Comparison of ENCODE assay signal across 24 cellular contexts in the genomic region with DNA sequence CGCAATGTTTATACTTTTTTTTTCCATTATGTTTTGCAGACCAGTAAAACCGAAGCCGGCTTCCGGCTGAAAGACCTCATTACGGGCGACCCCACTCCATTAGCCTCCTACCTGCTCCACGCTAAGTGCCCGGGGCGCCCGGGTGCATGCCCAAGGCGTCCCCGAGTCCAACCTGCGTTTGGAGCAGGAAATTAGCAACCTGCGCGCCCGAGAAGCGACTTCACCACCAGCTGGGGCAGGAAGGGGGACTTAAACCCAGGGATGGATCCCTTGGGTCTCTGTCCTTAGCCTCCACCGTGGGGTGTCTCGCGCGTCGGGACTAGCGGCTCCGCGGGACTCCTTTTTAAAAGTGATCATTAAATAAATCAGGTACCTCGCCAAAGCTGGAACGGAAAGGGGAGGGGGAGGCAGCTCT. TPM values are rescaled to one million over a fixed set of nuclear protein-coding genes. Genes with fewer than 3 reads are reported as not detected.
DNase-seq lines count a peak whose midpoint lies in the region; ATAC-seq, FAIRE-seq and TF ChIP-seq lines count a peak whose summit lies in the region.
"Had no signal": no experiment of that assay in that cellular context is flagged by ENCODE, and none has a peak within 500 bp of the region (broad histone marks: within the 10 kb centered on the region; RNA-seq: fewer than 3 reads in every experiment).

No MANE protein-coding gene starts in this region.

- DNase-seq in A549 (ENCODE audit: low read depth in 1 of 2, low spot score in 1 of 2) (no peak), esophagus squamous epithelium (lab: John Stamatoyannopoulos, UW) (no peak), ovary (no peak), HPDE6-E6E7 (ENCODE audit: extremely low spot score) (no peak), NCI-H146 (lab: John Stamatoyannopoulos, UW) (no peak)
- DNase-seq: ACHN; activated CD4-positive, alpha-beta T cell treated with anti-CD3 and anti-CD28 coated beads, Interleukin-2, amount 10 ng/mL, durations not matched to agents 24 days and 14 days; activated CD8-positive, alpha-beta memory T cell treated with anti-CD3 and anti-CD28 coated beads, Interleukin-2, amount 50 U/mL, for 4 hours; activated naive CD8-positive, alpha-beta T cell treated with anti-CD3 and anti-CD28 coated beads, Interleukin-2, amount 10 ng/mL, durations not matched to agents 7 days and 5 days; body of pancreas; GOT3; NCI-H1105 treated with DMSO at 0.1 percent for 48 hours; NCI-H2107; occipital lobe; right lobe of liver; SHP77; stimulated activated CD4-positive, alpha-beta T cell treated with anti-CD3 and anti-CD28 coated beads, Interleukin-15, amount 100 ng/mL, for 24 hours; T-helper 1 cell had no signal

- H3K4me1 ChIP-seq in A549 (peaks cover 41% of the 10 kb centered on the region), HEK293 (ENCODE audit: control insufficient read depth, insufficient read depth, low read length) (peaks cover 7% of the 10 kb centered on the region; the same call in 1 of the 2 replicates), esophagus squamous epithelium (peaks cover 0 to 53% (median 0%) of the 10 kb centered on the region in 3 donors), ovary (ENCODE audit: insufficient read depth) (no peaks in the 10 kb centered on the region)
- H3K4me1 ChIP-seq: right lobe of liver had no signal

- 75% methylated on average over 27 of the region's 27 CpGs for WGBS in A549 (ENCODE audit: missing lambda C conversion rate)
- 1 to 11% methylated on average over 1 to 17 of the region's 27 CpGs for WGBS in esophagus squamous epithelium, 2 donors
- WGBS in ovary, 3 donors: 1 to 6% (median 3%) methylated on average over 26 to 27 of the region's 27 CpGs

- CTCF ChIA-PET in A549 (lab: Yijun Ruan, JAX) (interaction anchor here (0.6 to 5.5 kb wide), 2 partner anchors 7 to 144 kb away, joined by 4 to 53 read pairs; no protein-coding TSS in a partner anchor), HEK293 (lab: Yijun Ruan, JAX) (interaction anchor here (0.6 kb wide), 1 partner anchor 79 kb away, joined by 3 read pairs; no protein-coding TSS in a partner anchor)

- peak overlapping the region; percentile 88 to 95 for H3K27ac ChIP-seq in A549
- no peak overlapping the region for H3K27ac ChIP-seq in HEK293 (ENCODE audit: extremely low read depth, low read depth, low read length)
- H3K27ac ChIP-seq in esophagus squamous epithelium: peak overlapping the region in 2 of 4 donors; percentile 38 to 45
- no peak overlapping the region for H3K27ac ChIP-seq in ovary
- H3K27ac ChIP-seq: body of pancreas, C4-2B, right lobe of liver had no signal

- TF ChIP-seq RAD21 in A549 (conservative IDR thresholded peaks at IDR 0.05 in 1 of 2, IDR thresholded peaks at IDR 0.05 in 1 of 2): no peak

- TF ChIP-seq EP300 in A549 (IDR thresholded peaks at IDR 0.05) (no peak), ovary (IDR thresholded peaks at IDR 0.05) (no peak)

- FAIRE-seq in A549 (lab: Jason Lieb, UNC): no peak

- peak overlapping the region; percentile 93 for H3K4me3 ChIP-seq in A549
- H3K4me3 ChIP-seq in HEK293 (ENCODE audit: low read depth, low read length): no peak overlapping the region
- peak overlapping the region in 3 of 4 donors; percentile 34 to 57 (median 46) for H3K4me3 ChIP-seq in esophagus squamous epithelium
- peak overlapping the region; percentile 12 for H3K4me3 ChIP-seq in ovary
- H3K4me3 ChIP-seq: body of pancreas, right lobe of liver had no signal

- intact Hi-C loops in esophagus squamous epithelium (cut with DNase I) (no loop called here), ovary (cut with DNase I) (no loop called here)

- H3K9me3 ChIP-seq in A549 (no peaks in the 10 kb centered on the region), HEK293 (ENCODE audit: control insufficient read depth, insufficient read depth, low read depth, low read length) (no peaks in the 10 kb centered on the region), esophagus squamous epithelium (no peaks in the 10 kb centered on the region), ovary (no peaks in the 10 kb centered on the region)
- H3K9me3 ChIP-seq: body of pancreas, right lobe of liver had no signal

- no peak for TF ChIP-seq CTCF in A549 (IDR thresholded peaks at IDR 0.05)
- no peak for TF ChIP-seq CTCF in HEK293 (tag by site-specific recombination; IDR thresholded peaks at IDR 0.05)
- no peak for TF ChIP-seq CTCF in esophagus squamous epithelium (IDR thresholded peaks at IDR 0.05)
- TF ChIP-seq CTCF in ovary (IDR thresholded peaks at IDR 0.05): no peak

- TF ChIP-seq POLR2A in A549 (IDR thresholded peaks at IDR 0.05; ENCODE audit: low read length): no peak
- no peak for TF ChIP-seq POLR2A in esophagus squamous epithelium (IDR thresholded peaks at IDR 0.05)
- no peak for TF ChIP-seq POLR2A in ovary (IDR thresholded peaks at IDR 0.05)

- POLR2A ChIA-PET in A549 (lab: Yijun Ruan, JAX): no interaction called here
- POLR2A ChIA-PET in HEK293 (lab: Yijun Ruan, JAX): no interaction called here

- ATAC-seq in A549 (no peak), GM21529 (IDR thresholded peaks at IDR 0.05; ENCODE audit: unreplicated experiment) (no peak), GM18861 (IDR thresholded peaks at IDR 0.05; ENCODE audit: unreplicated experiment) (no peak)
- ATAC-seq: body of pancreas had no signal

- H3K27me3 ChIP-seq in esophagus squamous epithelium: peaks cover 7 to 100% (median 28%) of the 10 kb centered on the region in 4 donors
- no peaks in the 10 kb centered on the region for H3K27me3 ChIP-seq in ovary

- H3K4me2 ChIP-seq in A549: peak overlapping the region; percentile 92

- no peaks in the 10 kb centered on the region for H3K36me3 ChIP-seq in HEK293 (ENCODE audit: control insufficient read depth in 2 of 2, insufficient read depth in 1 of 2, low read length in 2 of 2)
- H3K36me3 ChIP-seq in esophagus squamous epithelium: no peaks in the 10 kb centered on the region
- H3K36me3 ChIP-seq in ovary: no peaks in the 10 kb centered on the region
- H3K36me3 ChIP-seq: right lobe of liver had no signal

TF ChIP-seq in A549, 52 proteins besides CTCF, POLR2A, EP300 and RAD21 (continues in another document):
- TF ChIP-seq PHF8 (IDR thresholded peaks at IDR 0.05; ENCODE audit: borderline replicate concordance, low read depth) (no peak), FOXS1 (CRISPR knock-in tag; IDR thresholded peaks at IDR 0.05) (no peak), CBX8 (IDR thresholded peaks at IDR 0.05) (no peak), FOSL2 (IDR thresholded peaks at IDR 0.05) (no peak), FOSL2 (CRISPR knock-in tag; IDR thresholded peaks at IDR 0.05) (no peak), POLR2AphosphoS2 (conservative IDR thresholded peaks at IDR 0.05; ENCODE audit: low read length) (no peak), KDM5A (IDR thresholded peaks at IDR 0.05) (no peak)
- TF ChIP-seq, protein P1, sequence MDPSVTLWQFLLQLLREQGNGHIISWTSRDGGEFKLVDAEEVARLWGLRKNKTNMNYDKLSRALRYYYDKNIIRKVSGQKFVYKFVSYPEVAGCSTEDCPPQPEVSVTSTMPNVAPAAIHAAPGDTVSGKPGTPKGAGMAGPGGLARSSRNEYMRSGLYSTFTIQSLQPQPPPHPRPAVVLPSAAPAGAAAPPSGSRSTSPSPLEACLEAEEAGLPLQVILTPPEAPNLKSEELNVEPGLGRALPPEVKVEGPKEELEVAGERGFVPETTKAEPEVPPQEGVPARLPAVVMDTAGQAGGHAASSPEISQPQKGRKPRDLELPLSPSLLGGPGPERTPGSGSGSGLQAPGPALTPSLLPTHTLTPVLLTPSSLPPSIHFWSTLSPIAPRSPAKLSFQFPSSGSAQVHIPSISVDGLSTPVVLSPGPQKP (IDR thresholded peaks at IDR 0.05; ENCODE audit: low read depth, low read length): no peak
- TF ChIP-seq, protein P2, sequence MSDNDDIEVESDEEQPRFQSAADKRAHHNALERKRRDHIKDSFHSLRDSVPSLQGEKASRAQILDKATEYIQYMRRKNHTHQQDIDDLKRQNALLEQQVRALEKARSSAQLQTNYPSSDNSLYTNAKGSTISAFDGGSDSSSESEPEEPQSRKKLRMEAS (IDR thresholded peaks at IDR 0.05): no peak

TF ChIP-seq in HEK293, 187 proteins besides CTCF, POLR2A, EP300 and RAD21 (continues in another document):
- TF ChIP-seq, protein P3, sequence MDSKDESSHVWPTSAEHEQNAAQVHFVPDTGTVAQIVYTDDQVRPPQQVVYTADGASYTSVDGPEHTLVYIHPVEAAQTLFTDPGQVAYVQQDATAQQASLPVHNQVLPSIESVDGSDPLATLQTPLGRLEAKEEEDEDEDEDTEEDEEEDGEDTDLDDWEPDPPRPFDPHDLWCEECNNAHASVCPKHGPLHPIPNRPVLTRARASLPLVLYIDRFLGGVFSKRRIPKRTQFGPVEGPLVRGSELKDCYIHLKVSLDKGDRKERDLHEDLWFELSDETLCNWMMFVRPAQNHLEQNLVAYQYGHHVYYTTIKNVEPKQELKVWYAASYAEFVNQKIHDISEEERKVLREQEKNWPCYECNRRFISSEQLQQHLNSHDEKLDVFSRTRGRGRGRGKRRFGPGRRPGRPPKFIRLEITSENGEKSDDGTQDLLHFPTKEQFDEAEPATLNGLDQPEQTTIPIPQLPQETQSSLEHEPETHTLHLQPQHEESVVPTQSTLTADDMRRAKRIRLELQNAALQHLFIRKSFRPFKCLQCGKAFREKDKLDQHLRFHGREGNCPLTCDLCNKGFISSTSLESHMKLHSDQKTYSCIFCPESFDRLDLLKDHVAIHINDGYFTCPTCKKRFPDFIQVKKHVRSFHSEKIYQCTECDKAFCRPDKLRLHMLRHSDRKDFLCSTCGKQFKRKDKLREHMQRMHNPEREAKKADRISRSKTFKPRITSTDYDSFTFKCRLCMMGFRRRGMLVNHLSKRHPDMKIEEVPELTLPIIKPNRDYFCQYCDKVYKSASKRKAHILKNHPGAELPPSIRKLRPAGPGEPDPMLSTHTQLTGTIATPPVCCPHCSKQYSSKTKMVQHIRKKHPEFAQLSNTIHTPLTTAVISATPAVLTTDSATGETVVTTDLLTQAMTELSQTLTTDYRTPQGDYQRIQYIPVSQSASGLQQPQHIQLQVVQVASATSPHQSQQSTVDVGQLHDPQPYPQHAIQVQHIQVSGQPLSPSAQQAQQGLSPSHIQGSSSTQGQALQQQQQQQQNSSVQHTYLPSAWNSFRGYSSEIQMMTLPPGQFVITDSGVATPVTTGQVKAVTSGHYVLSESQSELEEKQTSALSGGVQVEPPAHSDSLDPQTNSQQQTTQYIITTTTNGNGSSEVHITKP (tag by site-specific recombination; IDR thresholded peaks at IDR 0.05): 0 out of 2 replicates have a peak, but pooled peaks have one; percentile 19
- TF ChIP-seq ZNF600 (tag by site-specific recombination; IDR thresholded peaks at IDR 0.05) (0 out of 2 replicates have a peak, but pooled peaks have one; percentile 40), ZNF585B (tag by site-specific recombination; IDR thresholded peaks at IDR 0.05) (no peak)

RNA-seq across cellular contexts. Expression of a gene that starts 1.7 kb away (rescaled TPM):
- 3.3 and 6.7 TPM in 2 replicates for polyA plus RNA-seq in A549 (2011; rRNA removed)
- polyA plus RNA-seq in A549 (2012; cell fraction: cytosol; rRNA removed): 1.3 and 1.6 TPM in 2 replicates
- 3.6 and 4.5 TPM in 2 replicates for polyA plus RNA-seq in A549 (2012; cell fraction: nucleus; rRNA removed)
- 2.6 to 3.4 TPM (median 3.1 TPM) in 3 replicates for polyA plus RNA-seq in A549 (2017; fragmentation: RNase III; extraction: RNeasy Plus Mini Kit Qiagen cat#74134 plus additional on column Dnase treatment)
- 6.7 and 9.9 TPM in 2 replicates for polyA minus RNA-seq in A549 (2011; rRNA and poly(A)+ RNA removed)
- 1 to 10 TPM in 2 of 4 donors, under 1 TPM in 1, not detected in 1; 0.11 to 5.3 (median 1.3) TPM for total RNA-seq in esophagus squamous epithelium
- 1 to 10 TPM in 1 of 7 donors, under 1 TPM in 4, not detected in 2; 0.13 to 3.4 (median 0.20) TPM for total RNA-seq in ovary
- under 1 TPM; 0.07 to 0.97 TPM for polyA plus RNA-seq in ovary
- total RNA-seq: activated CD4-positive, alpha-beta T cell treated with anti-CD3 and anti-CD28 coated beads, Interleukin-2, amount 10 ng/mL, durations not matched to agents 24 days and 14 days; activated naive CD8-positive, alpha-beta T cell treated with anti-CD3 and anti-CD28 coated beads, Interleukin-2, amount 10 ng/mL, durations not matched to agents 7 days and 5 days; fibroblast of lung; liver; right lobe of liver had no signal
- polyA plus RNA-seq: fibroblast of lung had no signal

Comparison
In these comparisons a context has a peak if more than half of its experiments do, and no peak if none do; other contexts are left out.
1. H3K27ac ChIP-seq: peak in A549 (2 of 2); none in HEK293 (single experiment) and ovary (0 of 2).